Comparison of ENCODE assay signal across 18 cellular contexts in the genomic region with DNA sequence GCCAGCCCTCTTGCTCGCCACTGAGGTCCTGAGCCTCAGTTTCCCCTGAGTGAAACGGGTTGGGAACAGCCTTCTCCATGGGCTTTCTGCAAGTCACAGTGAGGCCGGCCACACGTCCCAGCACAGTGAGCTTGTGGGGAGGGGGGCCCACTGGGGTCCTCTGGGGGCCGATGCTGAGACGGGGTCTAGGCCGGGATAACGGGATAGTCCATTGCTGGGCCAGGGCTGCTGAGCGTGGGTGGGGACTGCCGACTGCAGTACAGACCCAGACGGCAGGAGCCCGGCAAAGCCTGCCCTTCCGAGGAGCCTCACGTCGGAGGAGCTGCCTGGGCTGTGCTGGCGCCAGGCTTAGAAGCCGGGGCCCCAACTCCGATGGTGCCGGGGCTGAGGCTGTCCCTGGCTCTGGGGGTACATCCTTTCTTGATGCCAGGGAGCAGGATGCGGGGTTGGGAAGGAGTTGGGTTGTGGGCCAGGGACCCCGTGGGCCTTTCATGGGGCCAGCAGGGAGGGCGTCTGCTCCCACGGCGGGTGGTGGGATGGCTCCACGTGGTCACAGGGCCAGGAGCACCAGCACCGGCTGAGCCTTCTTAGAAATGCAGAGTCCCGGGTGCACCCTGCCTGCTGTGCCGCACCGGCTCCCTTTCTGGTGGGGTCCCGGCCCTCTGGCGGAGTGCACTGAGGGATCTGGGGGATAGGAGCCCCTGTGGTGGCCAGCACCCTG. TPM values are rescaled to one million over a fixed set of nuclear protein-coding genes. Genes with fewer than 3 reads are reported as not detected.
DNase-seq lines count a peak whose midpoint lies in the region; ATAC-seq, FAIRE-seq and TF ChIP-seq lines count a peak whose summit lies in the region.
"Had no signal": no experiment of that assay in that cellular context is flagged by ENCODE, and none has a peak within 500 bp of the region (broad histone marks: within the 10 kb centered on the region; RNA-seq: fewer than 3 reads in every experiment).

No MANE protein-coding gene starts in this region.

- H3K4me3 ChIP-seq in left ventricle myocardium inferior: no peak overlapping the region
- no peak overlapping the region for H3K4me3 ChIP-seq in Loucy (ENCODE audit: low read length, poor library complexity, severe bottlenecking)
- no peak overlapping the region for H3K4me3 ChIP-seq in H1 (ENCODE audit: extremely low read depth in 1 of 4, insufficient read depth in 2 of 4, low read depth in 3 of 4, low read length in 4 of 4)
- no peak overlapping the region for H3K4me3 ChIP-seq in Caco-2 (ENCODE audit: low read depth, low read length)
- H3K4me3 ChIP-seq: MG63 had no signal

- H2BK15ac ChIP-seq in H1 (ENCODE audit: low read length): no peak overlapping the region

- POLR2A ChIA-PET in H1 (lab: Charles Lee; ENCODE audit: partially characterized antibody): interaction anchor here (1.0 to 1.5 kb wide), 3 partner anchors 11 to 21 kb away, joined by 3 read pairs; no protein-coding TSS in a partner anchor
- POLR2A ChIA-PET in Caco-2 (lab: Charles Lee): no interaction called here

- FAIRE-seq in H1 (lab: Jason Lieb, UNC): no peak
- FAIRE-seq: A204.1, H54, RCC 7860 had no signal

- ATAC-seq in Right ventricle myocardium inferior (no peak), GM18868 (IDR thresholded peaks at IDR 0.05; ENCODE audit: unreplicated experiment) (no peak), HG02642 (IDR thresholded peaks at IDR 0.05; ENCODE audit: poor library complexity, unreplicated experiment) (no peak)

- H3K27ac ChIP-seq in left ventricle myocardium inferior (replicated peaks): no peak overlapping the region
- H3K27ac ChIP-seq in H1 (ENCODE audit: low read depth, low read length): no peak overlapping the region

- H3K9me3 ChIP-seq in left ventricle myocardium inferior (replicated peaks) (no peaks in the 10 kb centered on the region), Loucy (ENCODE audit: insufficient read depth, low read depth, low read length) (no peaks in the 10 kb centered on the region), H1 (ENCODE audit: insufficient read depth in 2 of 2, low read depth in 1 of 2, low read length in 1 of 2) (no peaks in the 10 kb centered on the region), Caco-2 (no peaks in the 10 kb centered on the region)
- H3K9me3 ChIP-seq: MG63 had no signal

- CTCF ChIA-PET in H1 (lab: Charles Lee; ENCODE audit: partially characterized antibody): interaction anchor here (1.0 to 1.4 kb wide), 3 partner anchors 10 to 246 kb away, joined by 3 to 4 read pairs (median 4); no protein-coding TSS in a partner anchor
- CTCF ChIA-PET in Caco-2 (lab: Charles Lee): no interaction called here

- H2AFZ ChIP-seq in Loucy (ENCODE audit: low read length) (no peak overlapping the region), H1 (ENCODE audit: low read length) (no peak overlapping the region)

- no peak for TF ChIP-seq POLR2A in H1 (IDR thresholded peaks at IDR 0.05; ENCODE audit: control extremely low read depth in 1 of 2, low read depth in 2 of 2, low read length in 2 of 2)

- H3K23me2 ChIP-seq in H1 (ENCODE audit: low read depth, low read length): peaks cover 15% of the 10 kb centered on the region; the same call in 1 of the 2 replicates

- H3K27me3 ChIP-seq in left ventricle myocardium inferior (ENCODE audit: low read depth): peaks cover 69% of the 10 kb centered on the region
- H3K27me3 ChIP-seq in Loucy (ENCODE audit: insufficient read depth, low read length, poor library complexity, severe bottlenecking): no peaks in the 10 kb centered on the region
- peaks cover 0 to 12% (median 9%) of the 10 kb centered on the region in 4 experiments; a peak in 4 of 7 replicates for H3K27me3 ChIP-seq in H1 (replicated peaks in 1 of 4; ENCODE audit: control insufficient read depth in 3 of 4, extremely low read depth in 1 of 4, insufficient read depth in 3 of 4, low read length in 3 of 4)
- H3K27me3 ChIP-seq in Caco-2 (replicated peaks; ENCODE audit: control insufficient read depth, insufficient read depth, low read length): no peaks in the 10 kb centered on the region
- H3K27me3 ChIP-seq: MG63 had no signal

- H2BK5ac ChIP-seq in H1 (ENCODE audit: low read depth, low read length): no peak overlapping the region

- H2BK120ac ChIP-seq in H1 (replicated peaks; ENCODE audit: low read depth, low read length): no peak overlapping the region

- BruUV-seq in Caco-2 (replicated peaks; lab: Mats Ljungman, UMichigan): no TSS peak

- H3K79me2 ChIP-seq in Loucy (ENCODE audit: insufficient read depth, low read length): no peaks in the 10 kb centered on the region
- H3K79me2 ChIP-seq in H1 (ENCODE audit: control insufficient read depth in 1 of 2, insufficient read depth in 2 of 2, low read length in 2 of 2): no peaks in the 10 kb centered on the region

- intact Hi-C loops in left ventricle myocardium inferior (cut with micrococcal nuclease): no loop called here
- intact Hi-C loops in Right ventricle myocardium inferior (cut with DNase I): no loop called here
- intact Hi-C loops in posterior vena cava (cut with DNase I): no loop called here
- intact Hi-C loops in Caco-2 (cut with micrococcal nuclease; ENCODE audit: unreplicated experiment): no loop called here

- peaks cover 3% of the 10 kb centered on the region; the same call in 1 of the 2 replicates for H3F3A ChIP-seq in Loucy (ENCODE audit: low read depth)

- no peak for TF ChIP-seq EP300 in H1 (IDR thresholded peaks at IDR 0.05; ENCODE audit: borderline replicate concordance in 1 of 2, low read depth in 2 of 2, low read length in 2 of 2)

- no peak for TF ChIP-seq RAD21 in H1 (IDR thresholded peaks at IDR 0.05 in 1 of 2, conservative IDR thresholded peaks at IDR 0.05 in 1 of 2; ENCODE audit: low read depth in 2 of 2, low read length in 2 of 2)

- H3K4me2 ChIP-seq in Loucy (ENCODE audit: low read depth, low read length, poor library complexity, severe bottlenecking) (peak overlapping the region; percentile 56), H1 (ENCODE audit: insufficient read depth in 1 of 2, low read depth in 2 of 2, low read length in 2 of 2) (no peak overlapping the region)

- H3K36me3 ChIP-seq in left ventricle myocardium inferior: no peaks in the 10 kb centered on the region
- H3K36me3 ChIP-seq in Loucy (ENCODE audit: insufficient read depth, low read length): no peaks in the 10 kb centered on the region
- H3K36me3 ChIP-seq in H1 (ENCODE audit: control insufficient read depth in 2 of 4, insufficient read depth in 4 of 4, low read length in 3 of 4): no peaks in the 10 kb centered on the region
- no peaks in the 10 kb centered on the region for H3K36me3 ChIP-seq in Caco-2 (ENCODE audit: control insufficient read depth, insufficient read depth, low read length)
- H3K36me3 ChIP-seq: MG63 had no signal

- H3K4ac ChIP-seq in H1 (replicated peaks; ENCODE audit: insufficient read length, low read depth, low read length): no peak overlapping the region

- H3K9me3 Mint-ChIP-seq in Caco-2 (ENCODE audit: unreplicated experiment): peaks cover 18% of the 10 kb centered on the region

- no peak overlapping the region for H2AK5ac ChIP-seq in H1 (ENCODE audit: low read depth, low read length)

- H3K36me3 Mint-ChIP-seq in Caco-2 (ENCODE audit: insufficient read depth, unreplicated experiment): peaks cover 5% of the 10 kb centered on the region

- peaks cover 3% of the 10 kb centered on the region for H3K27me3 Mint-ChIP-seq in Caco-2 (ENCODE audit: insufficient read depth, unreplicated experiment)

- H3K23ac ChIP-seq in H1 (ENCODE audit: insufficient read length): no peak overlapping the region

- H3K18ac ChIP-seq in H1 (ENCODE audit: extremely low read depth, low read length): no peak overlapping the region

- H4K91ac ChIP-seq in H1 (replicated peaks; ENCODE audit: insufficient read length, low read length): no peak overlapping the region

- H3K4me1 Mint-ChIP-seq in Caco-2 (ENCODE audit: low read depth, unreplicated experiment): no peaks in the 10 kb centered on the region

- H3K27ac Mint-ChIP-seq in Caco-2 (ENCODE audit: unreplicated experiment): no peak overlapping the region

- H4K20me1 ChIP-seq in Loucy (ENCODE audit: insufficient read depth, low read length, poor library complexity, severe bottlenecking) (no peaks in the 10 kb centered on the region), H1 (replicated peaks in 1 of 2; ENCODE audit: control insufficient read depth in 1 of 2, insufficient read depth in 2 of 2, low read length in 2 of 2) (peaks cover 0 to 11% of the 10 kb centered on the region in 2 experiments)

- no peak overlapping the region for H3K4me3 Mint-ChIP-seq in Caco-2 (ENCODE audit: unreplicated experiment)

- no peaks in the 10 kb centered on the region for H3K79me1 ChIP-seq in H1 (ENCODE audit: low read depth, low read length)

- H4K8ac ChIP-seq in H1 (ENCODE audit: extremely low read depth, insufficient read depth, low read length): 0 out of 2 replicates have a peak overlapping the region, but pooled peaks have one; percentile 25

- no peak overlapping the region for H3K14ac ChIP-seq in H1 (ENCODE audit: insufficient read length)

- H4K5ac ChIP-seq in H1 (ENCODE audit: insufficient read length, low read depth, low read length): no peak overlapping the region

- no peak overlapping the region for H3K56ac ChIP-seq in H1 (replicated peaks; ENCODE audit: insufficient read length, low read depth, low read length)

- H3K4me1 ChIP-seq in left ventricle myocardium inferior (no peaks in the 10 kb centered on the region), Loucy (ENCODE audit: insufficient read depth, low read length, poor library complexity, severe bottlenecking) (peaks cover 28% of the 10 kb centered on the region), H1 (replicated peaks in 1 of 4; ENCODE audit: control insufficient read depth in 3 of 4, insufficient read depth in 4 of 4, low read length in 3 of 4) (no peaks in the 10 kb centered on the region), Caco-2 (no peaks in the 10 kb centered on the region)

- H3K9me2 ChIP-seq in Loucy (replicated peaks; ENCODE audit: low read depth, low read length): no peaks in the 10 kb centered on the region

- TF ChIP-seq CTCF in left ventricle myocardium inferior (IDR thresholded peaks at IDR 0.05; ENCODE audit: borderline replicate concordance) (no peak), Loucy (conservative IDR thresholded peaks at IDR 0.05; ENCODE audit: low read length) (no peak), H1 (IDR thresholded peaks at IDR 0.05; ENCODE audit: control extremely low read depth in 1 of 3, insufficient read depth in 1 of 3, low read depth in 1 of 3, low read length in 3 of 3) (no peak), Caco-2 (IDR thresholded peaks at IDR 0.05; ENCODE audit: insufficient read depth in 1 of 2, low read depth in 1 of 2, low read length in 1 of 2, severe bottlenecking in 1 of 2, unreplicated experiment in 1 of 2) (no peak)

- WGBS in H1 (ENCODE audit: extremely low coverage in 1 of 2, insufficient coverage in 1 of 2, insufficient read length in 1 of 2, insufficient replicate concordance in 2 of 2, low coverage in 1 of 2, low lambda C conversion rate in 2 of 2, missing lambda C conversion rate in 1 of 2), 2 experiments: 90% methylated on average over 26 of the region's 31 CpGs; no CpG with 5 or more reads in 1 of the 2 experiments

- peak; percentile 14 for DNase-seq in left ventricle myocardium inferior
- DNase-seq in Right ventricle myocardium inferior (ENCODE audit: missing footprints): no peak
- DNase-seq in H1 (ENCODE audit: low read depth in 1 of 2, low spot score in 2 of 2): no peak
- DNase-seq in posterior vena cava (ENCODE audit: low spot score): peak; percentile 78
- DNase-seq in Caco-2: no peak
- DNase-seq: DMS79, Kasumi-1, MG63, NCI-H1417, NCI-H1694 treated with DMSO at 0.1 percent for 48 hours, NCI-H446, NCI-H526 had no signal

- H2BK12ac ChIP-seq in H1 (ENCODE audit: low read depth, low read length): no peak overlapping the region

- no peak overlapping the region for H2BK20ac ChIP-seq in H1 (ENCODE audit: low read length)

- no peak overlapping the region for H3K9ac ChIP-seq in Loucy (ENCODE audit: low read depth, low read length, poor library complexity, severe bottlenecking)
- no peak overlapping the region for H3K9ac ChIP-seq in H1 (replicated peaks in 1 of 4; ENCODE audit: extremely low read depth in 1 of 4, low read depth in 3 of 4, low read length in 3 of 4)

RNA-seq across cellular contexts. Expression of a gene that starts 24.2 kb away (rescaled TPM):
- total RNA-seq in left ventricle myocardium inferior: 10.3 TPM
- 9.2 TPM for total RNA-seq in Right ventricle myocardium inferior
- total RNA-seq in H1 (2021; fragmentation: NEBNext Ultra II Directional; extraction: Animal tissue kit (Norgen Biotek cat#: 25700)): 38.5 and 40.3 TPM in 2 replicates
- polyA plus RNA-seq in H1 (2011; rRNA removed): 26.8 and 40.3 TPM in 2 replicates
- polyA plus RNA-seq in H1 (2011; cell fraction: cytosol; rRNA removed): 15.4 TPM
- polyA plus RNA-seq in H1 (2011; cell fraction: nucleus; rRNA removed): 33.2 TPM
- 20.7 to 40.0 TPM (median 39.8 TPM) in 4 replicates for polyA plus RNA-seq in H1 (2012, experiment 1 of 2)
- polyA plus RNA-seq in H1 (2012, experiment 2 of 2): 47.9 TPM
- polyA plus RNA-seq in H1 (2013, experiment 1 of 2): 41.4 TPM
- polyA plus RNA-seq in H1 (2013, experiment 2 of 2): 37.7 TPM
- polyA minus RNA-seq in H1 (2011; rRNA and poly(A)+ RNA removed): 6.1 and 7.4 TPM in 2 replicates
- 14.4 TPM for polyA minus RNA-seq in H1 (2011; cell fraction: cytosol; rRNA and poly(A)+ RNA removed)
- polyA minus RNA-seq in H1 (2011; cell fraction: nucleus; rRNA and poly(A)+ RNA removed): 11.9 TPM
- total RNA-seq in posterior vena cava: 10 to 100 TPM; 11.2 to 13.6 TPM
- total RNA-seq in Caco-2 (2022): 39.6 and 40.7 TPM in 2 replicates

RNA-seq across cellular contexts. Expression of a gene that starts 24.4 kb away (rescaled TPM):
- total RNA-seq in left ventricle myocardium inferior (9.0 TPM), Right ventricle myocardium inferior (10.4 TPM), posterior vena cava (10 to 100 TPM in 1 of 2 donors, 1 to 10 TPM in 1; 9.7 to 10.2 TPM), Caco-2 (2022) (35.5 and 40.4 TPM in 2 replicates)
- total RNA-seq in H1 (2021; fragmentation: NEBNext Ultra II Directional; extraction: Animal tissue kit (Norgen Biotek cat#: 25700)): 24.4 and 25.3 TPM in 2 replicates
- polyA plus RNA-seq in H1 (2011; rRNA removed): 11.2 and 19.5 TPM in 2 replicates
- 23.8 TPM for polyA plus RNA-seq in H1 (2011; cell fraction: cytosol; rRNA removed)
- polyA plus RNA-seq in H1 (2011; cell fraction: nucleus; rRNA removed): 65.2 TPM
- polyA plus RNA-seq in H1 (2012, experiment 1 of 2): 25.8 to 31.0 TPM (median 27.9 TPM) in 4 replicates
- polyA plus RNA-seq in H1 (2012, experiment 2 of 2): 11.4 TPM
- 11.4 TPM for polyA plus RNA-seq in H1 (2013, experiment 1 of 2)
- polyA plus RNA-seq in H1 (2013, experiment 2 of 2): 9.4 TPM
- polyA minus RNA-seq in H1 (2011; rRNA and poly(A)+ RNA removed): 8.7 and 14.0 TPM in 2 replicates
- 12.7 TPM for polyA minus RNA-seq in H1 (2011; cell fraction: cytosol; rRNA and poly(A)+ RNA removed)
- polyA minus RNA-seq in H1 (2011; cell fraction: nucleus; rRNA and poly(A)+ RNA removed): 28.4 TPM

Comparison
In these comparisons a context has a peak if more than half of its experiments do, and no peak if none do; other contexts are left out.
1. DNase-seq: peak in left ventricle myocardium inferior (single experiment) and posterior vena cava (single experiment); none in Right ventricle myocardium inferior (single experiment), H1 (0 of 2) and Caco-2 (0 of 2).